In the genomic region with DNA sequence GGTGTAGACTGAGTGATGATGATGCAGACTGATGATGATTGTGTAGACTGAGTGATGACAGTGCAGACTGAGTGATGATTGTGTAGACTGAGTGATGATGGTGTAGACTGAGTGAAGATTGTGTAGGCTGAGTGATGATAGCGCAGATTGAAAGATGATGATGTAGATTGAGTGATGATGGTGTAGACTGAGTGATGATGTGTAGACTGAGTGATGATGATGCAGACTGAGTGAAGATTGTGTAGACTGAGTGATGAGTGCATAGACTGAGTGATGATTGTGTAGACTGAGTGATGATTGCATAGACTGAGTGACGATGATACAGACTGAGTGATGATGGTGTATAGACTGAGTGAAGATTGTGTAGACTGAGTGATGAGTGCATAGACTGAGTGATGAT, we compare ENCODE assay signal across 1 cellular context.
A peak's percentile ranks its signal among the peaks of the same experiment; 100 is the strongest.
TF ChIP-seq lines count a peak whose summit lies in the region.

No MANE protein-coding gene starts in this region.

TF ChIP-seq in K562, 482 proteins besides CTCF, POLR2A, EP300 and RAD21 (continued from another document):
- TF ChIP-seq, protein P1, sequence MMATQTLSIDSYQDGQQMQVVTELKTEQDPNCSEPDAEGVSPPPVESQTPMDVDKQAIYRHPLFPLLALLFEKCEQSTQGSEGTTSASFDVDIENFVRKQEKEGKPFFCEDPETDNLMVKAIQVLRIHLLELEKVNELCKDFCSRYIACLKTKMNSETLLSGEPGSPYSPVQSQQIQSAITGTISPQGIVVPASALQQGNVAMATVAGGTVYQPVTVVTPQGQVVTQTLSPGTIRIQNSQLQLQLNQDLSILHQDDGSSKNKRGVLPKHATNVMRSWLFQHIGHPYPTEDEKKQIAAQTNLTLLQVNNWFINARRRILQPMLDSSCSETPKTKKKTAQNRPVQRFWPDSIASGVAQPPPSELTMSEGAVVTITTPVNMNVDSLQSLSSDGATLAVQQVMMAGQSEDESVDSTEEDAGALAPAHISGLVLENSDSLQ (IDR thresholded peaks at IDR 0.05), result peak; percentile 48; the same call in 1 of the 2 replicates
- no peak for TF ChIP-seq ZNF384 (IDR thresholded peaks at IDR 0.05; ENCODE audit: low read depth, low read length)
- TF ChIP-seq FOXA1 (IDR thresholded peaks at IDR 0.05; ENCODE audit: borderline replicate concordance), result no peak
- TF ChIP-seq, protein P2, sequence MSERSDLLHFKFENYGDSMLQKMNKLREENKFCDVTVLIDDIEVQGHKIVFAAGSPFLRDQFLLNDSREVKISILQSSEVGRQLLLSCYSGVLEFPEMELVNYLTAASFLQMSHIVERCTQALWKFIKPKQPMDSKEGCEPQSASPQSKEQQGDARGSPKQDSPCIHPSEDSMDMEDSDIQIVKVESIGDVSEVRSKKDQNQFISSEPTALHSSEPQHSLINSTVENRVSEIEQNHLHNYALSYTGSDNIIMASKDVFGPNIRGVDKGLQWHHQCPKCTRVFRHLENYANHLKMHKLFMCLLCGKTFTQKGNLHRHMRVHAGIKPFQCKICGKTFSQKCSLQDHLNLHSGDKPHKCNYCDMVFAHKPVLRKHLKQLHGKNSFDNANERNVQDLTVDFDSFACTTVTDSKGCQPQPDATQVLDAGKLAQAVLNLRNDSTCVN (CRISPR knock-in tag; IDR thresholded peaks at IDR 0.05), result 0 out of 2 replicates have a peak, but pooled peaks have one; percentile 14
- TF ChIP-seq, protein P3, sequence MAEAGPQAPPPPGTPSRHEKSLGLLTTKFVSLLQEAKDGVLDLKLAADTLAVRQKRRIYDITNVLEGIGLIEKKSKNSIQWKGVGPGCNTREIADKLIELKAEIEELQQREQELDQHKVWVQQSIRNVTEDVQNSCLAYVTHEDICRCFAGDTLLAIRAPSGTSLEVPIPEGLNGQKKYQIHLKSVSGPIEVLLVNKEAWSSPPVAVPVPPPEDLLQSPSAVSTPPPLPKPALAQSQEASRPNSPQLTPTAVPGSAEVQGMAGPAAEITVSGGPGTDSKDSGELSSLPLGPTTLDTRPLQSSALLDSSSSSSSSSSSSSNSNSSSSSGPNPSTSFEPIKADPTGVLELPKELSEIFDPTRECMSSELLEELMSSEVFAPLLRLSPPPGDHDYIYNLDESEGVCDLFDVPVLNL (CRISPR knock-in tag; IDR thresholded peaks at IDR 0.05; ENCODE audit: low read depth), result no peak
- TF ChIP-seq, protein P4, sequence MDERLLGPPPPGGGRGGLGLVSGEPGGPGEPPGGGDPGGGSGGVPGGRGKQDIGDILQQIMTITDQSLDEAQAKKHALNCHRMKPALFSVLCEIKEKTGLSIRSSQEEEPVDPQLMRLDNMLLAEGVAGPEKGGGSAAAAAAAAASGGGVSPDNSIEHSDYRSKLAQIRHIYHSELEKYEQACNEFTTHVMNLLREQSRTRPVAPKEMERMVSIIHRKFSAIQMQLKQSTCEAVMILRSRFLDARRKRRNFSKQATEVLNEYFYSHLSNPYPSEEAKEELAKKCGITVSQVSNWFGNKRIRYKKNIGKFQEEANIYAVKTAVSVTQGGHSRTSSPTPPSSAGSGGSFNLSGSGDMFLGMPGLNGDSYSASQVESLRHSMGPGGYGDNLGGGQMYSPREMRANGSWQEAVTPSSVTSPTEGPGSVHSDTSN (CRISPR knock-in tag; IDR thresholded peaks at IDR 0.05; ENCODE audit: low read depth), result no peak
- TF ChIP-seq, protein P4 (tag; conservative IDR thresholded peaks at IDR 0.05; ENCODE audit: low read depth), result peak; percentile 89
- TF ChIP-seq SAFB2 (IDR thresholded peaks at IDR 0.05; ENCODE audit: borderline replicate concordance, low read depth, low read length, severe bottlenecking), result no peak
- TF ChIP-seq LEF1 (IDR thresholded peaks at IDR 0.05), result peak; percentile 30; the same call in 1 of the 2 replicates
- no peak for TF ChIP-seq NFRKB (IDR thresholded peaks at IDR 0.05; ENCODE audit: low read depth)
- no peak for TF ChIP-seq ZBTB7A (IDR thresholded peaks at IDR 0.05; ENCODE audit: borderline replicate concordance, control insufficient read depth, low read depth, low read length)
- no peak for TF ChIP-seq CBFA2T2 (conservative IDR thresholded peaks at IDR 0.05)
- no peak for TF ChIP-seq ZNF217 (CRISPR knock-in tag; IDR thresholded peaks at IDR 0.05)
- TF ChIP-seq, protein P5, sequence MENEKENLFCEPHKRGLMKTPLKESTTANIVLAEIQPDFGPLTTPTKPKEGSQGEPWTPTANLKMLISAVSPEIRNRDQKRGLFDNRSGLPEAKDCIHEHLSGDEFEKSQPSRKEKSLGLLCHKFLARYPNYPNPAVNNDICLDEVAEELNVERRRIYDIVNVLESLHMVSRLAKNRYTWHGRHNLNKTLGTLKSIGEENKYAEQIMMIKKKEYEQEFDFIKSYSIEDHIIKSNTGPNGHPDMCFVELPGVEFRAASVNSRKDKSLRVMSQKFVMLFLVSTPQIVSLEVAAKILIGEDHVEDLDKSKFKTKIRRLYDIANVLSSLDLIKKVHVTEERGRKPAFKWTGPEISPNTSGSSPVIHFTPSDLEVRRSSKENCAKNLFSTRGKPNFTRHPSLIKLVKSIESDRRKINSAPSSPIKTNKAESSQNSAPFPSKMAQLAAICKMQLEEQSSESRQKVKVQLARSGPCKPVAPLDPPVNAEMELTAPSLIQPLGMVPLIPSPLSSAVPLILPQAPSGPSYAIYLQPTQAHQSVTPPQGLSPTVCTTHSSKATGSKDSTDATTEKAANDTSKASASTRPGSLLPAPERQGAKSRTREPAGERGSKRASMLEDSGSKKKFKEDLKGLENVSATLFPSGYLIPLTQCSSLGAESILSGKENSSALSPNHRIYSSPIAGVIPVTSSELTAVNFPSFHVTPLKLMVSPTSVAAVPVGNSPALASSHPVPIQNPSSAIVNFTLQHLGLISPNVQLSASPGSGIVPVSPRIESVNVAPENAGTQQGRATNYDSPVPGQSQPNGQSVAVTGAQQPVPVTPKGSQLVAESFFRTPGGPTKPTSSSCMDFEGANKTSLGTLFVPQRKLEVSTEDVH (IDR thresholded peaks at IDR 0.05; ENCODE audit: low read depth, partially characterized antibody), result no peak
- TF ChIP-seq, protein P6, sequence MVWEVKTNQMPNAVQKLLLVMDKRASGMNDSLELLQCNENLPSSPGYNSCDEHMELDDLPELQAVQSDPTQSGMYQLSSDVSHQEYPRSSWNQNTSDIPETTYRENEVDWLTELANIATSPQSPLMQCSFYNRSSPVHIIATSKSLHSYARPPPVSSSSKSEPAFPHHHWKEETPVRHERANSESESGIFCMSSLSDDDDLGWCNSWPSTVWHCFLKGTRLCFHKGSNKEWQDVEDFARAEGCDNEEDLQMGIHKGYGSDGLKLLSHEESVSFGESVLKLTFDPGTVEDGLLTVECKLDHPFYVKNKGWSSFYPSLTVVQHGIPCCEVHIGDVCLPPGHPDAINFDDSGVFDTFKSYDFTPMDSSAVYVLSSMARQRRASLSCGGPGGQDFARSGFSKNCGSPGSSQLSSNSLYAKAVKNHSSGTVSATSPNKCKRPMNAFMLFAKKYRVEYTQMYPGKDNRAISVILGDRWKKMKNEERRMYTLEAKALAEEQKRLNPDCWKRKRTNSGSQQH (CRISPR knock-in tag; IDR thresholded peaks at IDR 0.05), result 0 out of 2 replicates have a peak, but pooled peaks have one; percentile 70
- TF ChIP-seq TCF3 (CRISPR knock-in tag; IDR thresholded peaks at IDR 0.05), result no peak
- TF ChIP-seq SIX5 (IDR thresholded peaks at IDR 0.05; ENCODE audit: borderline replicate concordance in 1 of 2, insufficient read depth in 1 of 2, low read depth in 1 of 2, low read length in 2 of 2), result no peak
- no peak for TF ChIP-seq ADNP (tag; IDR thresholded peaks at IDR 0.05)
- TF ChIP-seq MYNN (IDR thresholded peaks at IDR 0.05), result no peak
- TF ChIP-seq MYNN (CRISPR knock-in tag; IDR thresholded peaks at IDR 0.05), result no peak
- TF ChIP-seq, protein P7, sequence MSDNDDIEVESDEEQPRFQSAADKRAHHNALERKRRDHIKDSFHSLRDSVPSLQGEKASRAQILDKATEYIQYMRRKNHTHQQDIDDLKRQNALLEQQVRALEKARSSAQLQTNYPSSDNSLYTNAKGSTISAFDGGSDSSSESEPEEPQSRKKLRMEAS (CRISPR knock-in tag; IDR thresholded peaks at IDR 0.05), result no peak
- TF ChIP-seq WHSC1 (IDR thresholded peaks at IDR 0.05; ENCODE audit: low read length), result no peak
- TF ChIP-seq ESRRA (IDR thresholded peaks at IDR 0.05; ENCODE audit: borderline replicate concordance, low read depth), result no peak
- no peak for TF ChIP-seq ESRRB (CRISPR knock-in tag; IDR thresholded peaks at IDR 0.05; ENCODE audit: borderline replicate concordance)
- TF ChIP-seq, protein P8, sequence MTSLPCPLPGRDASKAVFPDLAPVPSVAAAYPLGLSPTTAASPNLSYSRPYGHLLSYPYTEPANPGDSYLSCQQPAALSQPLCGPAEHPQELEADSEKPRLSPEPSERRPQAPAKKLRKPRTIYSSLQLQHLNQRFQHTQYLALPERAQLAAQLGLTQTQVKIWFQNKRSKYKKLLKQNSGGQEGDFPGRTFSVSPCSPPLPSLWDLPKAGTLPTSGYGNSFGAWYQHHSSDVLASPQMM (CRISPR knock-in tag; IDR thresholded peaks at IDR 0.05), result no peak
- no peak for TF ChIP-seq NFXL1 (CRISPR knock-in tag; IDR thresholded peaks at IDR 0.05)
- TF ChIP-seq, protein P9, sequence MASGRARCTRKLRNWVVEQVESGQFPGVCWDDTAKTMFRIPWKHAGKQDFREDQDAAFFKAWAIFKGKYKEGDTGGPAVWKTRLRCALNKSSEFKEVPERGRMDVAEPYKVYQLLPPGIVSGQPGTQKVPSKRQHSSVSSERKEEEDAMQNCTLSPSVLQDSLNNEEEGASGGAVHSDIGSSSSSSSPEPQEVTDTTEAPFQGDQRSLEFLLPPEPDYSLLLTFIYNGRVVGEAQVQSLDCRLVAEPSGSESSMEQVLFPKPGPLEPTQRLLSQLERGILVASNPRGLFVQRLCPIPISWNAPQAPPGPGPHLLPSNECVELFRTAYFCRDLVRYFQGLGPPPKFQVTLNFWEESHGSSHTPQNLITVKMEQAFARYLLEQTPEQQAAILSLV (tag; IDR thresholded peaks at IDR 0.05), result 0 out of 2 replicates have a peak, but pooled peaks have one; percentile 16
- TF ChIP-seq, protein P10, sequence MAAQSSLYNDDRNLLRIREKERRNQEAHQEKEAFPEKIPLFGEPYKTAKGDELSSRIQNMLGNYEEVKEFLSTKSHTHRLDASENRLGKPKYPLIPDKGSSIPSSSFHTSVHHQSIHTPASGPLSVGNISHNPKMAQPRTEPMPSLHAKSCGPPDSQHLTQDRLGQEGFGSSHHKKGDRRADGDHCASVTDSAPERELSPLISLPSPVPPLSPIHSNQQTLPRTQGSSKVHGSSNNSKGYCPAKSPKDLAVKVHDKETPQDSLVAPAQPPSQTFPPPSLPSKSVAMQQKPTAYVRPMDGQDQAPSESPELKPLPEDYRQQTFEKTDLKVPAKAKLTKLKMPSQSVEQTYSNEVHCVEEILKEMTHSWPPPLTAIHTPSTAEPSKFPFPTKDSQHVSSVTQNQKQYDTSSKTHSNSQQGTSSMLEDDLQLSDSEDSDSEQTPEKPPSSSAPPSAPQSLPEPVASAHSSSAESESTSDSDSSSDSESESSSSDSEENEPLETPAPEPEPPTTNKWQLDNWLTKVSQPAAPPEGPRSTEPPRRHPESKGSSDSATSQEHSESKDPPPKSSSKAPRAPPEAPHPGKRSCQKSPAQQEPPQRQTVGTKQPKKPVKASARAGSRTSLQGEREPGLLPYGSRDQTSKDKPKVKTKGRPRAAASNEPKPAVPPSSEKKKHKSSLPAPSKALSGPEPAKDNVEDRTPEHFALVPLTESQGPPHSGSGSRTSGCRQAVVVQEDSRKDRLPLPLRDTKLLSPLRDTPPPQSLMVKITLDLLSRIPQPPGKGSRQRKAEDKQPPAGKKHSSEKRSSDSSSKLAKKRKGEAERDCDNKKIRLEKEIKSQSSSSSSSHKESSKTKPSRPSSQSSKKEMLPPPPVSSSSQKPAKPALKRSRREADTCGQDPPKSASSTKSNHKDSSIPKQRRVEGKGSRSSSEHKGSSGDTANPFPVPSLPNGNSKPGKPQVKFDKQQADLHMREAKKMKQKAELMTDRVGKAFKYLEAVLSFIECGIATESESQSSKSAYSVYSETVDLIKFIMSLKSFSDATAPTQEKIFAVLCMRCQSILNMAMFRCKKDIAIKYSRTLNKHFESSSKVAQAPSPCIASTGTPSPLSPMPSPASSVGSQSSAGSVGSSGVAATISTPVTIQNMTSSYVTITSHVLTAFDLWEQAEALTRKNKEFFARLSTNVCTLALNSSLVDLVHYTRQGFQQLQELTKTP (IDR thresholded peaks at IDR 0.05; ENCODE audit: low read depth in 1 of 2, partially characterized antibody in 2 of 2), result no peak
- TF ChIP-seq EHMT2 (IDR thresholded peaks at IDR 0.05), result peak; percentile 67
- TF ChIP-seq RBM34 (IDR thresholded peaks at IDR 0.05; ENCODE audit: borderline replicate concordance, insufficient read depth, low read length), result no peak
- no peak for TF ChIP-seq ZNF696 (CRISPR knock-in tag; conservative IDR thresholded peaks at IDR 0.05)
- TF ChIP-seq ILK (tag; IDR thresholded peaks at IDR 0.05; ENCODE audit: borderline replicate concordance, low read depth), result no peak
- no peak for TF ChIP-seq CTBP1 (IDR thresholded peaks at IDR 0.05; ENCODE audit: borderline replicate concordance)
- 0 out of 2 replicates have a peak, but pooled peaks have one; percentile 8 for TF ChIP-seq MAFG (tag; conservative IDR thresholded peaks at IDR 0.05)
- TF ChIP-seq STAT5B (CRISPR knock-in tag; IDR thresholded peaks at IDR 0.05), result no peak
TF ChIP-seq in K562: peak in this region for 19.
